Comparison of ENCODE assay signal across 9 cellular contexts in the genomic region with DNA sequence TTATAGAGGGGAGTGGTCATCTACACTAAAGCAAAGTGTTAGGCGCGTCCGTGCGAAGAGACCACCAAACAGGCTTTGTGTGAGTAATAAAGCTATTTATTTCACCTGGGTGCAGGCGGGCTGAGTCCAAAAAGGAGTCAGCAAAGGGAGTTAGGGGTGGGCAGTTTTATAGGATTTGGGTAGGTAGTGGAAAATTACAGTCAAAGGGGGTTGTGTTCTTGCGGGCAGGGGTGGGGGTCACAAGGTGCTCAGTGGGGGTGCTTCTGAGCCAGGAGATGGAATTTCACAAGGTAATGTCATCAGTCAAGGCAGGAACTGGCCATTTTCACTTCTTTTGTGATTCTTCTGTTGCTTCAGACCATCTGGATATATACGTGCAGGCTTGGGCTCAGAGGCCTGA. TPM values are rescaled to one million over a fixed set of nuclear protein-coding genes. Genes with fewer than 3 reads are reported as not detected.
A peak's percentile ranks its signal among the peaks of the same experiment; 100 is the strongest.
DNase-seq lines count a peak whose midpoint lies in the region; ATAC-seq, FAIRE-seq and TF ChIP-seq lines count a peak whose summit lies in the region.
"Had no signal": no experiment of that assay in that cellular context is flagged by ENCODE, and none has a peak within 500 bp of the region (broad histone marks: within the 10 kb centered on the region; RNA-seq: fewer than 3 reads in every experiment).

No MANE protein-coding gene starts in this region.

- H3K4me2 ChIP-seq in SK-N-SH (peak overlapping the region; percentile 70), keratinocyte (ENCODE audit: control insufficient read depth, extremely low read depth, insufficient read depth, low read depth, low read length) (peak overlapping the region; percentile 79)

- H3K79me2 ChIP-seq in SK-N-SH (ENCODE audit: insufficient read depth) (peaks cover 51% of the 10 kb centered on the region), keratinocyte (ENCODE audit: control insufficient read depth, insufficient read depth, low read length) (peaks cover 42% of the 10 kb centered on the region)

- H3K9me3 Mint-ChIP-seq in activated naive CD4-positive, alpha-beta T cell treated with anti-CD3 and anti-CD28 coated beads, Interleukin-2, amount 50 U/mL, for 72 hours = no peaks in the 10 kb centered on the region

- no peak for TF ChIP-seq EP300 in SK-N-SH (IDR thresholded peaks at IDR 0.05; ENCODE audit: borderline replicate concordance in 1 of 2, low read depth in 1 of 2, low read length in 1 of 2)

- dilution Hi-C loops in keratinocyte (cut with MboI; ENCODE audit: extremely low pct_ligation_motif_present, low sequenced_read_pairs) = no loop called here

- WGBS in SK-N-SH (ENCODE audit: low lambda C conversion rate) = 68% methylated on average over 7 of the region's 7 CpGs

- H3K27ac ChIP-seq in SK-N-SH (ENCODE audit: low read depth in 2 of 2, low read length in 1 of 2) = peak overlapping the region in 1 of 2 experiments; percentile 65; a peak in 1 of 4 replicates
- peak overlapping the region; percentile 82 for H3K27ac ChIP-seq in keratinocyte (ENCODE audit: control insufficient read depth, insufficient read depth, low read length)
- no peak overlapping the region for H3K27ac ChIP-seq in stomach smooth muscle (ENCODE audit: low read length)

- H3K9ac ChIP-seq in SK-N-SH (peak overlapping the region; percentile 85), keratinocyte (ENCODE audit: control insufficient read depth, extremely low read depth, insufficient read depth, low read length) (peak overlapping the region; percentile 90), stomach smooth muscle (ENCODE audit: low read length in 2 of 2) (peak overlapping the region in 1 of 2 donors; percentile 88)

- H3K9me3 ChIP-seq in SK-N-SH = no peaks in the 10 kb centered on the region
- H3K9me3 ChIP-seq in keratinocyte (ENCODE audit: control insufficient read depth, low read depth, low read length) = no peaks in the 10 kb centered on the region
- no peaks in the 10 kb centered on the region for H3K9me3 ChIP-seq in stomach smooth muscle (ENCODE audit: control insufficient read depth in 2 of 2, low read length in 2 of 2)

- no peak for DNase-seq in SK-N-SH
- DNase-seq in activated naive CD4-positive, alpha-beta T cell treated with anti-CD3 and anti-CD28 coated beads, Interleukin-2, amount 50 U/mL, for 72 hours (ENCODE audit: low spot score in 2 of 2) = no peak
- DNase-seq in keratinocyte (ENCODE audit: low read depth, low spot score) = no peak
- DNase-seq in UCSD-AML1 (lab: John Stamatoyannopoulos, UW; ENCODE audit: unreplicated experiment) = no peak
- no peak for DNase-seq in NCI-H1930 (lab: John Stamatoyannopoulos, UW)
- DNase-seq in D341Med (ENCODE audit: low spot score) = no peak
- DNase-seq: ACHN had no signal

- FAIRE-seq in keratinocyte (lab: Jason Lieb, UNC) = no peak

- no peak for TF ChIP-seq CTCF in SK-N-SH (IDR thresholded peaks at IDR 0.05)
- no peak for TF ChIP-seq CTCF in keratinocyte (optimal IDR thresholded peaks at IDR 0.05 in 1 of 3, IDR thresholded peaks at IDR 0.05 in 1 of 3, conservative IDR thresholded peaks at IDR 0.05 in 1 of 3; ENCODE audit: extremely low read depth in 1 of 3, insufficient read depth in 2 of 3, low read length in 3 of 3)

- POLR2A ChIA-PET in SK-N-SH (lab: Yijun Ruan, JAX) = no interaction called here

- peak overlapping the region; percentile 97 to 99 for H3K27ac Mint-ChIP-seq in activated naive CD4-positive, alpha-beta T cell treated with anti-CD3 and anti-CD28 coated beads, Interleukin-2, amount 50 U/mL, for 72 hours

- H3K36me3 ChIP-seq in SK-N-SH (replicated peaks in 1 of 2; ENCODE audit: control insufficient read depth in 1 of 2, insufficient read depth in 2 of 2, low read length in 1 of 2) (peaks cover 30 to 43% of the 10 kb centered on the region in 2 experiments), keratinocyte (ENCODE audit: control insufficient read depth in 2 of 2, extremely low read depth in 1 of 2, insufficient read depth in 2 of 2, low read length in 2 of 2) (peaks cover 6 to 29% of the 10 kb centered on the region in 2 experiments), stomach smooth muscle (ENCODE audit: control insufficient read depth in 2 of 2, insufficient read depth in 2 of 2, low read length in 2 of 2) (peaks cover 9 to 18% of the 10 kb centered on the region in 2 donors)

- no peak for ATAC-seq in SK-N-SH treated with all-trans-retinoic acid at 6 μM for 48 hours
- ATAC-seq in activated naive CD4-positive, alpha-beta T cell treated with anti-CD3 and anti-CD28 coated beads, Interleukin-2, amount 50 U/mL, for 72 hours = no peak

- H3K4me1 ChIP-seq in SK-N-SH (ENCODE audit: control insufficient read depth in 1 of 2, insufficient read depth in 2 of 2, low read depth in 1 of 2, low read length in 1 of 2) (peaks cover 6 to 7% of the 10 kb centered on the region in 2 experiments; a peak in 3 of 4 replicates), keratinocyte (ENCODE audit: control insufficient read depth, extremely low read depth, insufficient read depth, low read length) (peaks cover 15% of the 10 kb centered on the region), stomach smooth muscle (ENCODE audit: control insufficient read depth, insufficient read depth, low read length) (peaks cover 14% of the 10 kb centered on the region)

- CTCF ChIA-PET in SK-N-SH (lab: Yijun Ruan, JAX) = interaction anchor here (0.9 to 1.3 kb wide), 2 partner anchors 54 to 355 kb away, joined by 3 to 4 read pairs; a partner anchor contains a TSS

- H3K4me3 ChIP-seq in SK-N-SH (ENCODE audit: low read depth in 2 of 2, low read length in 1 of 2) (peak overlapping the region; percentile 75 to 88; a peak in 3 of 4 replicates), keratinocyte (ENCODE audit: control insufficient read depth in 2 of 3, extremely low read depth in 1 of 3, insufficient read depth in 2 of 3, low read depth in 1 of 3, low read length in 3 of 3) (peak overlapping the region; percentile 85 to 97 (median 89)), stomach smooth muscle (ENCODE audit: low read length in 2 of 2) (peak overlapping the region; percentile 90 to 97)

- no peaks in the 10 kb centered on the region for H3K9me2 ChIP-seq in SK-N-SH

- no peak for TF ChIP-seq RAD21 in SK-N-SH (IDR thresholded peaks at IDR 0.05; ENCODE audit: low read length)

- H3K9me1 ChIP-seq in keratinocyte (ENCODE audit: control insufficient read depth, extremely low read depth, insufficient read depth, low read length) = no peaks in the 10 kb centered on the region

- peaks cover 30 to 50% of the 10 kb centered on the region in 2 donors for H3K36me3 Mint-ChIP-seq in activated naive CD4-positive, alpha-beta T cell treated with anti-CD3 and anti-CD28 coated beads, Interleukin-2, amount 50 U/mL, for 72 hours

- H4K20me1 ChIP-seq in SK-N-SH (ENCODE audit: insufficient read depth) = no peaks in the 10 kb centered on the region
- no peaks in the 10 kb centered on the region for H4K20me1 ChIP-seq in keratinocyte (ENCODE audit: control insufficient read depth, extremely low read depth, insufficient read depth, low read length)

- no peak overlapping the region for H2AFZ ChIP-seq in SK-N-SH (ENCODE audit: low read depth)
- no peak overlapping the region for H2AFZ ChIP-seq in keratinocyte (ENCODE audit: control insufficient read depth, low read length)

- peaks cover 21% of the 10 kb centered on the region for H3F3A ChIP-seq in SK-N-SH (replicated peaks; ENCODE audit: insufficient read depth)

- H3K27me3 ChIP-seq in SK-N-SH (ENCODE audit: insufficient read depth) (no peaks in the 10 kb centered on the region), keratinocyte (ENCODE audit: control insufficient read depth, extremely low read depth, insufficient read depth, low read length) (no peaks in the 10 kb centered on the region), stomach smooth muscle (ENCODE audit: control insufficient read depth in 1 of 2, insufficient read depth in 2 of 2, low read length in 2 of 2) (no peaks in the 10 kb centered on the region)

RNA-seq across cellular contexts. Expression of a gene that starts 47.1 kb away (rescaled TPM):
- polyA plus RNA-seq in SK-N-SH (2012; rRNA removed) (7.2 and 8.4 TPM in 2 replicates), keratinocyte (1.9 to 9.8 TPM (median 6.7 TPM) in 3 replicates)
- polyA plus RNA-seq in SK-N-SH (2012; cell fraction: cytosol; rRNA removed) = 8.9 and 9.4 TPM in 2 replicates
- polyA plus RNA-seq in SK-N-SH (2012; cell fraction: nucleus; rRNA removed) = 2.4 and 3.1 TPM in 2 replicates
- 10 to 100 TPM; 10.5 to 13.1 TPM for total RNA-seq in activated naive CD4-positive, alpha-beta T cell treated with anti-CD3 and anti-CD28 coated beads, Interleukin-2, amount 50 U/mL, for 72 hours
- not detected for polyA plus RNA-seq in keratinocyte (2011; ENCODE audit: low read depth)
- 2.6 and 3.6 TPM in 2 replicates for polyA plus RNA-seq in keratinocyte (2011; cell fraction: cytosol; rRNA removed)
- 1.3 and 1.6 TPM in 2 replicates for polyA plus RNA-seq in keratinocyte (2011; cell fraction: nucleus; rRNA removed)
- 0.34 and 4.1 TPM in 2 replicates for polyA plus RNA-seq in keratinocyte (2012; ENCODE audit: low replicate concordance)
- polyA minus RNA-seq in keratinocyte = 0.36 to 2.1 TPM in 2 of 3 replicates, not detected in the other
- not detected for polyA minus RNA-seq in keratinocyte (2011; cell fraction: cytosol; rRNA and poly(A)+ RNA removed)
- polyA minus RNA-seq in keratinocyte (2011; cell fraction: nucleus; rRNA and poly(A)+ RNA removed) = 0.32 and 1.0 TPM in 2 replicates

RNA-seq across cellular contexts. Expression of a gene that starts 47.4 kb away (rescaled TPM):
- 41.1 and 43.5 TPM in 2 replicates for polyA plus RNA-seq in SK-N-SH (2012; rRNA removed)
- 35.1 and 39.8 TPM in 2 replicates for polyA plus RNA-seq in SK-N-SH (2012; cell fraction: cytosol; rRNA removed)
- 69.5 and 89.7 TPM in 2 replicates for polyA plus RNA-seq in SK-N-SH (2012; cell fraction: nucleus; rRNA removed)
- total RNA-seq in activated naive CD4-positive, alpha-beta T cell treated with anti-CD3 and anti-CD28 coated beads, Interleukin-2, amount 50 U/mL, for 72 hours = 100 to 1,000 TPM; 181 to 391 TPM
- 8.4 to 39.5 TPM (median 38.4 TPM) in 3 replicates for polyA plus RNA-seq in keratinocyte
- 0.61 TPM for polyA plus RNA-seq in keratinocyte (2011; ENCODE audit: low read depth)
- polyA plus RNA-seq in keratinocyte (2011; cell fraction: cytosol; rRNA removed) = 7.9 and 10.6 TPM in 2 replicates
- 12.8 and 16.7 TPM in 2 replicates for polyA plus RNA-seq in keratinocyte (2011; cell fraction: nucleus; rRNA removed)
- 1.4 and 33.8 TPM in 2 replicates for polyA plus RNA-seq in keratinocyte (2012; ENCODE audit: low replicate concordance)
- 5.9 to 31.4 TPM (median 27.5 TPM) in 3 replicates for polyA minus RNA-seq in keratinocyte
- 3.8 TPM for polyA minus RNA-seq in keratinocyte (2011; cell fraction: cytosol; rRNA and poly(A)+ RNA removed)
- polyA minus RNA-seq in keratinocyte (2011; cell fraction: nucleus; rRNA and poly(A)+ RNA removed) = 3.9 and 5.3 TPM in 2 replicates

RNA-seq across cellular contexts. Expression of a gene that starts 54.2 kb away (rescaled TPM):
- polyA plus RNA-seq in SK-N-SH (2012; rRNA removed) (30.5 and 35.8 TPM in 2 replicates), keratinocyte (62.7 to 108 TPM (median 98.5 TPM) in 3 replicates)
- 39.8 and 41.4 TPM in 2 replicates for polyA plus RNA-seq in SK-N-SH (2012; cell fraction: cytosol; rRNA removed)
- 8.4 and 14.1 TPM in 2 replicates for polyA plus RNA-seq in SK-N-SH (2012; cell fraction: nucleus; rRNA removed)
- 10 to 100 TPM; 34.2 to 57.2 TPM for total RNA-seq in activated naive CD4-positive, alpha-beta T cell treated with anti-CD3 and anti-CD28 coated beads, Interleukin-2, amount 50 U/mL, for 72 hours
- polyA plus RNA-seq in keratinocyte (2011; ENCODE audit: low read depth) = 50.1 TPM
- polyA plus RNA-seq in keratinocyte (2011; cell fraction: cytosol; rRNA removed) = 91.1 and 145 TPM in 2 replicates
- 42.8 and 44.3 TPM in 2 replicates for polyA plus RNA-seq in keratinocyte (2011; cell fraction: nucleus; rRNA removed)
- 81.9 and 98.1 TPM in 2 replicates for polyA plus RNA-seq in keratinocyte (2012; ENCODE audit: low replicate concordance)
- polyA minus RNA-seq in keratinocyte = 107 to 161 TPM (median 131 TPM) in 3 replicates
- 144 TPM for polyA minus RNA-seq in keratinocyte (2011; cell fraction: cytosol; rRNA and poly(A)+ RNA removed)
- 23.6 and 34.6 TPM in 2 replicates for polyA minus RNA-seq in keratinocyte (2011; cell fraction: nucleus; rRNA and poly(A)+ RNA removed)

RNA-seq across cellular contexts. Expression of a gene that starts 54.7 kb away (rescaled TPM):
- polyA plus RNA-seq in SK-N-SH (2012; rRNA removed) = 0.02 and 0.07 TPM in 2 replicates
- polyA plus RNA-seq in SK-N-SH (2012; cell fraction: cytosol; rRNA removed) = not detected in 2 replicates
- 0.10 TPM in 1 of 2 replicates, not detected in the other for polyA plus RNA-seq in SK-N-SH (2012; cell fraction: nucleus; rRNA removed)
- total RNA-seq in activated naive CD4-positive, alpha-beta T cell treated with anti-CD3 and anti-CD28 coated beads, Interleukin-2, amount 50 U/mL, for 72 hours = under 1 TPM in 1 of 2 donors, not detected in 1; 0.32 TPM
- polyA plus RNA-seq in keratinocyte = 0.02 to 0.17 TPM (median 0.16 TPM) in 3 replicates
- 0.27 TPM for polyA plus RNA-seq in keratinocyte (2011; ENCODE audit: low read depth)
- polyA plus RNA-seq in keratinocyte (2011; cell fraction: cytosol; rRNA removed) = 0.06 and 0.26 TPM in 2 replicates
- 0.20 and 0.24 TPM in 2 replicates for polyA plus RNA-seq in keratinocyte (2011; cell fraction: nucleus; rRNA removed)
- not detected in 2 replicates for polyA plus RNA-seq in keratinocyte (2012; ENCODE audit: low replicate concordance)
- polyA minus RNA-seq in keratinocyte = not detected in 3 replicates
- not detected for polyA minus RNA-seq in keratinocyte (2011; cell fraction: cytosol; rRNA and poly(A)+ RNA removed)
- polyA minus RNA-seq in keratinocyte (2011; cell fraction: nucleus; rRNA and poly(A)+ RNA removed) = 1.2 TPM in 1 of 2 replicates, not detected in the other
